ENCODE assay signal across 19 cellular contexts in the genomic region with DNA sequence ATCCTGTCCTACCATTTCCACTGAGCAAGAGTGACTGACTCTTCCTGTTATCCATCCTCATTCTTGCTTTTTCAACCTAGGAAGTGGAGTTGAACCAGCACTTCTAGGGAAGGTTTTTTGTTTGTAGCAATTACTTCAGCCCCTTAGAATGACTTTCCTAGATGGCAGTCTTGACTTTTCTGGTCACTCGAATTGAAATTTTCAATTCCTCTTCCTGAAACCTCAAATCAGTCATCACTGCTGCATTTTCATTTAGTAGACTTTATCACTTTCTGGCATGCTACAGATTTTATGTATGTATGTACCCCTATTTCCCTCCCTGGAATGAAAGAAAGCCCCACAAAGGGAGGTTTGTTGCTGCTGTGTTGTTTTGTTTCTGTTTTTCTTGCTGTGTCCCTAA.
DNase-seq lines count a peak whose midpoint lies in the region; ATAC-seq, FAIRE-seq and TF ChIP-seq lines count a peak whose summit lies in the region.
"Had no signal": no experiment of that assay in that cellular context is flagged by ENCODE, and none has a peak within 500 bp of the region (broad histone marks: within the 10 kb centered on the region; RNA-seq: fewer than 3 reads in every experiment).

No MANE protein-coding gene starts in this region.

- intact Hi-C loops in GM12878 (cut with micrococcal nuclease; ENCODE audit: unreplicated experiment) = loop anchor here (10.0 kb wide), 1 partner anchor 407 kb away; no protein-coding TSS in a partner anchor

- TF ChIP-seq EP300 in GM12878 (IDR thresholded peaks at IDR 0.05; ENCODE audit: borderline replicate concordance in 1 of 2, control insufficient read depth in 1 of 2, low read depth in 2 of 2, low read length in 2 of 2) = no peak

- H2AFZ ChIP-seq in GM12878 (ENCODE audit: control insufficient read depth, low read depth, low read length) = no peak overlapping the region
- peak overlapping the region; percentile 37 for H2AFZ ChIP-seq in neuronal stem cell (ENCODE audit: low read length)

- no peak overlapping the region for H3K4ac ChIP-seq in neuronal stem cell (ENCODE audit: low read length)

- DNase-seq in NOMO-1 treated with DMSO at 0.1 percent for 48 hours (lab: John Stamatoyannopoulos, UW; ENCODE audit: unreplicated experiment) (peak; percentile 22), NOMO-1 (lab: John Stamatoyannopoulos, UW; ENCODE audit: unreplicated experiment in 2 of 2) (no peak), MV-4-11 (lab: John Stamatoyannopoulos, UW) (peak; percentile 55), GM12878 (ENCODE audit: low read depth, low spot score) (no peak), neuronal stem cell (ENCODE audit: low spot score) (no peak), NAMALWA (ENCODE audit: low spot score) (no peak), small intestine (no peak), activated gamma-delta T cell treated with Interleukin-2 at 50 U/mL for 16 hours (no peak)
- DNase-seq: Calu3; CD8-positive, alpha-beta T cell; DMS79 treated with DMSO at 0.1 percent for 48 hours; GF-D8; GOT3; H9 had no signal

- TF ChIP-seq RAD21 in GM12878 (IDR thresholded peaks at IDR 0.05; ENCODE audit: insufficient read depth, low read depth, low read length) = no peak

- H3K4me2 ChIP-seq in GM12878 (ENCODE audit: control insufficient read depth, insufficient read depth) (no peak overlapping the region), neuronal stem cell (ENCODE audit: insufficient read depth, low read length, poor library complexity, severe bottlenecking) (no peak overlapping the region)
- H3K4me2 ChIP-seq: A549, BLaER1 had no signal

- peak; percentile 49 for ATAC-seq in GM12878
- ATAC-seq: A549; CD8-positive, alpha-beta T cell had no signal

- no peak for TF ChIP-seq POLR2A in GM12878 (IDR thresholded peaks at IDR 0.05; ENCODE audit: low read depth, low read length)

- H3K4me1 ChIP-seq in GM12878 (ENCODE audit: control insufficient read depth, insufficient read depth, low read length) (no peaks in the 10 kb centered on the region), neuronal stem cell (ENCODE audit: control insufficient read depth in 2 of 2, insufficient read depth in 1 of 2, low read depth in 1 of 2, low read length in 2 of 2) (peaks cover 0 to 5% of the 10 kb centered on the region in 2 donors), small intestine (ENCODE audit: control insufficient read depth in 2 of 2, insufficient read depth in 1 of 2, low read depth in 1 of 2, low read length in 1 of 2) (no peaks in the 10 kb centered on the region)
- H3K4me1 ChIP-seq: A549 had no signal

- POLR2A ChIA-PET in GM12878 (lab: Charles Lee) = no interaction called here

- H2BK5ac ChIP-seq in neuronal stem cell (ENCODE audit: low read length) = no peak overlapping the region

- RAD21 ChIA-PET in GM12878 (lab: Charles Lee; ENCODE audit: unreplicated experiment) = no interaction called here

- no peak overlapping the region for H3K27ac ChIP-seq in GM12878 (ENCODE audit: control insufficient read depth, insufficient read depth)
- H3K27ac ChIP-seq in neuronal stem cell (replicated peaks; ENCODE audit: low read length) = no peak overlapping the region
- no peak overlapping the region for H3K27ac ChIP-seq in small intestine (ENCODE audit: low read depth in 1 of 2, low read length in 1 of 2)
- H3K27ac ChIP-seq: 22Rv1, A549, BLaER1 had no signal

- no peak overlapping the region for H3K4me3 ChIP-seq in GM12878
- no peak overlapping the region for H3K4me3 ChIP-seq in neuronal stem cell (ENCODE audit: low read length in 2 of 2)
- H3K4me3 ChIP-seq in small intestine (ENCODE audit: low read depth in 1 of 2, low read length in 2 of 2) = no peak overlapping the region
- H3K4me3 ChIP-seq: A549, BLaER1 had no signal

- H3K9ac ChIP-seq in GM12878 (ENCODE audit: control insufficient read depth, insufficient read depth, low read length) (no peak overlapping the region), neuronal stem cell (ENCODE audit: low read depth, low read length, poor library complexity) (no peak overlapping the region)
- H3K9ac ChIP-seq: BLaER1 had no signal

- no peaks in the 10 kb centered on the region for H4K20me1 ChIP-seq in GM12878 (ENCODE audit: control insufficient read depth, insufficient read depth)
- H4K20me1 ChIP-seq: BLaER1 had no signal

- H3K14ac ChIP-seq in neuronal stem cell (ENCODE audit: low read length) = no peak overlapping the region

- CTCF ChIA-PET in GM12878 (lab: Yijun Ruan, JAX) = interaction anchor here (0.6 to 1.1 kb wide), 3 partner anchors 15 to 413 kb away, joined by 3 read pairs; no protein-coding TSS in a partner anchor

- H4K91ac ChIP-seq in neuronal stem cell (ENCODE audit: low read depth, low read length, poor library complexity) = no peak overlapping the region

- H2BK15ac ChIP-seq in neuronal stem cell (ENCODE audit: low read length) = no peak overlapping the region

- in situ Hi-C loops in GM12878 (cut with MboI) = loop anchor here (10.0 kb wide), 1 partner anchor 63 kb away; no protein-coding TSS in a partner anchor

- SMC1A ChIA-PET in GM12878 (lab: Charles Lee; ENCODE audit: uncharacterized antibody, unreplicated experiment) = interaction anchor here (0.9 to 1.8 kb wide), 4 partner anchors 9 to 230 kb away, joined by 3 to 6 read pairs (median 3); no protein-coding TSS in a partner anchor

- H2BK12ac ChIP-seq in neuronal stem cell (ENCODE audit: low read length) = no peak overlapping the region

- H3K18ac ChIP-seq in neuronal stem cell (ENCODE audit: low read length) = no peak overlapping the region

- H3K79me1 ChIP-seq in neuronal stem cell (ENCODE audit: low read depth, low read length) = no peaks in the 10 kb centered on the region

- H3K27me3 ChIP-seq in GM12878 (replicated peaks in 1 of 2; ENCODE audit: control insufficient read depth in 2 of 2, insufficient read depth in 2 of 2, low read length in 1 of 2) (no peaks in the 10 kb centered on the region), neuronal stem cell (ENCODE audit: control insufficient read depth in 3 of 3, insufficient read depth in 3 of 3, low read depth in 1 of 3, low read length in 3 of 3) (no peaks in the 10 kb centered on the region), small intestine (ENCODE audit: control insufficient read depth in 2 of 2, insufficient read depth in 2 of 2, low read length in 2 of 2) (no peaks in the 10 kb centered on the region)
- H3K27me3 ChIP-seq: BLaER1 had no signal

- no peak overlapping the region for H2BK120ac ChIP-seq in neuronal stem cell (ENCODE audit: low read depth, low read length)

- no peak overlapping the region for H3K23ac ChIP-seq in neuronal stem cell (ENCODE audit: low read depth, low read length, poor library complexity)

- no peaks in the 10 kb centered on the region for H3K79me2 ChIP-seq in GM12878 (ENCODE audit: control insufficient read depth, insufficient read depth, low read length)

- H3K9me3 ChIP-seq in GM12878 (replicated peaks; ENCODE audit: control insufficient read depth, insufficient read depth, low read length) (no peaks in the 10 kb centered on the region), neuronal stem cell (replicated peaks in 1 of 2; ENCODE audit: control insufficient read depth in 2 of 2, insufficient read depth in 1 of 2, low read depth in 1 of 2, low read length in 2 of 2) (no peaks in the 10 kb centered on the region), small intestine (ENCODE audit: control insufficient read depth, low read depth) (no peaks in the 10 kb centered on the region)
- H3K9me3 ChIP-seq: A549, BLaER1 had no signal

- BruUV-seq in GM12878 (replicated peaks; lab: Mats Ljungman, UMichigan) = no TSS peak

- no peak overlapping the region for H4K8ac ChIP-seq in neuronal stem cell (ENCODE audit: low read depth, low read length)

- TF ChIP-seq CTCF in GM12878 (IDR thresholded peaks at IDR 0.05 in 2 of 3, conservative IDR thresholded peaks at IDR 0.05 in 1 of 3; ENCODE audit: control insufficient read depth in 2 of 3, extremely low read depth in 1 of 3, insufficient read depth in 1 of 3, low read depth in 3 of 3, low read length in 3 of 3) = 0 out of 6 replicates have a peak, but pooled peaks of 1 of the 3 experiments have one; percentile 1

- no peak for FAIRE-seq in GM12878 (lab: Jason Lieb, UNC)
- no peak for FAIRE-seq in small intestine (lab: Jason Lieb, UNC)
- FAIRE-seq: A549, GM12892, GM18507 had no signal

- no peak overlapping the region for H2AK5ac ChIP-seq in neuronal stem cell (ENCODE audit: low read depth, low read length)

- H3K36me3 ChIP-seq in GM12878 (ENCODE audit: control insufficient read depth in 2 of 2, insufficient read depth in 2 of 2, low read length in 1 of 2) (no peaks in the 10 kb centered on the region), neuronal stem cell (replicated peaks in 1 of 2; ENCODE audit: control insufficient read depth in 2 of 2, insufficient read depth in 2 of 2, low read length in 2 of 2) (no peaks in the 10 kb centered on the region), small intestine (ENCODE audit: control insufficient read depth in 2 of 2, insufficient read depth in 2 of 2, low read length in 2 of 2) (no peaks in the 10 kb centered on the region)
- H3K36me3 ChIP-seq: BLaER1 had no signal

- whole genome bisulfite sequencing in GM12878 (ENCODE audit: insufficient coverage, insufficient replicate concordance, low lambda C conversion rate, missing lambda C conversion rate) = 0% methylated on average over 1 of the region's 1 CpG
- WGBS in neuronal stem cell (ENCODE audit: extremely low coverage in 2 of 2, insufficient read length in 2 of 2, insufficient replicate concordance in 1 of 2), 2 donors = no CpG with 5 or more reads among the region's 1 CpG
- 38 to 60% (median 43%) methylated on average over 1 of the region's 1 CpG for WGBS in small intestine, 3 donors

TF ChIP-seq in GM12878, 131 proteins besides CTCF, POLR2A, EP300 and RAD21 (continues in another document):
- TF ChIP-seq CBFB (IDR thresholded peaks at IDR 0.05; ENCODE audit: low read depth) = no peak
- TF ChIP-seq IRF4 (IDR thresholded peaks at IDR 0.05; ENCODE audit: low read depth, low read length) = 0 out of 2 replicates have a peak, but pooled peaks have one; percentile 12

Comparison
In these comparisons a context has a peak if more than half of its experiments do, and no peak if none do; other contexts are left out.
1. DNase-seq: peak in NOMO-1 treated with DMSO at 0.1 percent for 48 hours (single experiment) and MV-4-11 (single experiment); none in NOMO-1 (0 of 2), GM12878 (single experiment), neuronal stem cell (single experiment), NAMALWA (single experiment), small intestine (single experiment) and activated gamma-delta T cell treated with Interleukin-2 at 50 U/mL for 16 hours (single experiment).